Comparison of ENCODE assay signal across 17 cellular contexts in the genomic region with DNA sequence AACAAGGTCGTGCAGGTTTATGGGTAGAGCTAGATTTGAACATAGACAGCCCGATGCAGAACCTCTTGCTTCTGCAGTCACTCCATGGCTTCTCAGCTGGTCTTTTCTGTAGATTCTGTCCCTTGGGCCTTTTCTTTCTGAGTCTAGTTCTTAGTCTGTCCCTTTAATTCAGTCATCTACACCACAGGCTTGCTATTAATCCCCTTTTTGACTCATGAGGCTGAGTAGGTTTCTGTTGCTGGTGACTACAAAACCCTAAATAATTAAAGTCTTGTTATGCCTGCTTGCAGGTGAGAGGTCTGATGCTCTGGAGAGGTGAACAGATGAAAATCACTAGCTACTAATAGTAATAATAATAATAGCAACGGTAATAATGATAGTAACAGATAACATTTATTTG. TPM values are rescaled to one million over a fixed set of nuclear protein-coding genes. Genes with fewer than 3 reads are reported as not detected.
DNase-seq lines count a peak whose midpoint lies in the region; ATAC-seq lines count a peak whose summit lies in the region.
"Had no signal": no experiment of that assay in that cellular context is flagged by ENCODE, and none has a peak within 500 bp of the region (broad histone marks: within the 10 kb centered on the region; RNA-seq: fewer than 3 reads in every experiment).

No MANE protein-coding gene starts in this region.

- peaks cover 3% of the 10 kb centered on the region for H3K4me1 ChIP-seq in NT2/D1 (ENCODE audit: insufficient read depth, insufficient read length)
- H3K4me1 ChIP-seq: HAP-1 had no signal

- H3K4me1 Mint-ChIP-seq in stimulated activated memory B cell treated with anti-CD40 and anti-IgM and Interleukin-4, amounts not matched to agents 10 μg/mL and 1 μg/mL and 100 μg/mL, for 72 hours, result peaks cover 6% of the 10 kb centered on the region
- H3K4me1 Mint-ChIP-seq: CD14-positive monocyte; CD4-positive, alpha-beta memory T cell had no signal

- no peak overlapping the region for H3K4me3 Mint-ChIP-seq in stimulated activated memory B cell treated with anti-CD40 and anti-IgM and Interleukin-4, amounts not matched to agents 10 μg/mL and 1 μg/mL and 100 μg/mL, for 72 hours
- H3K4me3 Mint-ChIP-seq: CD14-positive monocyte; CD4-positive, alpha-beta memory T cell had no signal

- no peak overlapping the region for H3K27ac Mint-ChIP-seq in stimulated activated memory B cell treated with anti-CD40 and anti-IgM and Interleukin-4, amounts not matched to agents 10 μg/mL and 1 μg/mL and 100 μg/mL, for 72 hours
- H3K27ac Mint-ChIP-seq: CD14-positive monocyte; CD4-positive, alpha-beta memory T cell had no signal

- no peak overlapping the region for H3K4me3 ChIP-seq in NT2/D1 (ENCODE audit: insufficient read length, low read depth)
- H3K4me3 ChIP-seq: BLaER1, HAP-1 had no signal

- no peaks in the 10 kb centered on the region for H3K36me3 ChIP-seq in NT2/D1 (ENCODE audit: insufficient read depth, insufficient read length, low read length)
- H3K36me3 ChIP-seq: BLaER1, HAP-1 had no signal

- peaks cover 7% of the 10 kb centered on the region for H3K27me3 Mint-ChIP-seq in stimulated activated memory B cell treated with anti-CD40 and anti-IgM and Interleukin-4, amounts not matched to agents 10 μg/mL and 1 μg/mL and 100 μg/mL, for 72 hours

- peak; percentile 44 to 70 for ATAC-seq in activated CD4-positive, CD25-positive, alpha-beta regulatory T cell treated with anti-CD3 and anti-CD28 coated beads, Interleukin-2, amount 50 U/mL, for 24 hours
- ATAC-seq in esophagus mucosa, result peak; percentile 69
- peak; percentile 48 for ATAC-seq in stimulated activated memory B cell treated with anti-CD40 and anti-IgM and Interleukin-4, amounts not matched to agents 10 μg/mL and 1 μg/mL and 100 μg/mL, for 72 hours
- ATAC-seq: HepG2 had no signal

- no peaks in the 10 kb centered on the region for H3K27me3 ChIP-seq in NT2/D1 (ENCODE audit: insufficient read depth, insufficient read length)
- H3K27me3 ChIP-seq: BLaER1 had no signal

- peak overlapping the region; percentile 28 for H3K9ac ChIP-seq in NT2/D1 (ENCODE audit: insufficient read length, low read depth)
- H3K9ac ChIP-seq: BLaER1 had no signal

- no peaks in the 10 kb centered on the region for H3K9me3 Mint-ChIP-seq in stimulated activated memory B cell treated with anti-CD40 and anti-IgM and Interleukin-4, amounts not matched to agents 10 μg/mL and 1 μg/mL and 100 μg/mL, for 72 hours
- H3K9me3 Mint-ChIP-seq: CD14-positive monocyte had no signal

- no peaks in the 10 kb centered on the region for H3K36me3 Mint-ChIP-seq in stimulated activated memory B cell treated with anti-CD40 and anti-IgM and Interleukin-4, amounts not matched to agents 10 μg/mL and 1 μg/mL and 100 μg/mL, for 72 hours
- H3K36me3 Mint-ChIP-seq: CD14-positive monocyte; CD4-positive, alpha-beta memory T cell had no signal

- no peak for DNase-seq in activated CD4-positive, CD25-positive, alpha-beta regulatory T cell treated with anti-CD3 and anti-CD28 coated beads, Interleukin-2, amount 50 U/mL, for 72 hours
- DNase-seq in NT2/D1 (ENCODE audit: low read depth, low spot score) (no peak), putamen (ENCODE audit: low spot score) (no peak), HuH-7 (ENCODE audit: low spot score) (no peak)
- no peak for DNase-seq in effector CD8-positive, alpha-beta T cell (lab: John Stamatoyannopoulos, UW)
- DNase-seq: 8988T; Calu3; CD4-positive, alpha-beta memory T cell; DMS79 treated with DMSO at 0.1 percent for 48 hours; GF-D8 had no signal

- no peaks in the 10 kb centered on the region for H3K9me3 ChIP-seq in NT2/D1 (ENCODE audit: insufficient read depth, low read length)
- H3K9me3 ChIP-seq: BLaER1, HAP-1 had no signal

RNA-seq across cellular contexts. Expression of a gene that starts 19.3 kb away (rescaled TPM):
- 31.2 TPM for total RNA-seq in esophagus mucosa
